In the genomic region with DNA sequence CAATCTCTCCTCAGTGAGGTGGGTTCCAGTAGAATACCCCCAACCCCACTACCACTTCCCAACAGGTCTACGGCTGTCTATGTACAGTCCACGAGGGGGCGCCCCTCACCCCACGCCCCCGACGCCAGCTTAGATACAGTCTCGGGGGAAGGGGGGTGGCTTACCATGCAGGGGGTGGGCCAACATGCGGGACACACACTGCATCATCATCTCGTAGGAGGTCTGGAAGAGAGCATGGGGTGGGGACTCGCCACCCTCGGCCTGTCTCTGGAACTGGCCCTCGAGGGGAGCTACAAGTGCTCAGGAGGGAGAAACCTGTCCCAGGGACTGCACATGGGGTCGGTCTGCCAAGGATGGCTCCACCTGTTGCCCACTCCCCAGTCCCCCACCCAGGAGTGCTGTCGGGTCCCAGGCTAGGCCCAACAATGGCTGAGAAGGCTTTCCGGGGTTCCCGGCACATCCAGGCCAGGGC, we compare ENCODE assay signal across 11 cellular contexts. TPM values are rescaled to one million over a fixed set of nuclear protein-coding genes. Genes with fewer than 3 reads are reported as not detected.
DNase-seq lines count a peak whose midpoint lies in the region; ATAC-seq and TF ChIP-seq lines count a peak whose summit lies in the region.
"Had no signal": no experiment of that assay in that cellular context is flagged by ENCODE, and none has a peak within 500 bp of the region (broad histone marks: within the 10 kb centered on the region; RNA-seq: fewer than 3 reads in every experiment).

No MANE protein-coding gene starts in this region.

- H3F3A ChIP-seq in SK-N-SH (replicated peaks; ENCODE audit: insufficient read depth), result no peaks in the 10 kb centered on the region

- POLR2A ChIA-PET in SK-N-SH (lab: Yijun Ruan, JAX), result no interaction called here

- TF ChIP-seq CTCF in SK-N-SH (IDR thresholded peaks at IDR 0.05) (peak; percentile 41), foreskin fibroblast (IDR thresholded peaks at IDR 0.05; ENCODE audit: low read depth, low read length) (peak; percentile 26)

- TF ChIP-seq EP300 in SK-N-SH (IDR thresholded peaks at IDR 0.05; ENCODE audit: borderline replicate concordance in 1 of 2, low read depth in 1 of 2, low read length in 1 of 2), result no peak

- H3K79me2 ChIP-seq in SK-N-SH (ENCODE audit: insufficient read depth), result peaks cover 38% of the 10 kb centered on the region

- H3K4me1 Mint-ChIP-seq in stimulated activated naive CD8-positive, alpha-beta T cell treated with anti-CD3 and anti-CD28 coated beads, Interleukin-15, amount 100 ng/mL, for 72 hours, result peaks cover 30% of the 10 kb centered on the region

- H3K9me3 ChIP-seq in SK-N-SH, result no peaks in the 10 kb centered on the region
- H3K9me3 ChIP-seq: BLaER1 treated with 17β-estradiol and CSF1 and Interleukin-3, amounts not matched to agents 10 nM and 100 nM had no signal

- H3K4me2 ChIP-seq in SK-N-SH, result no peak overlapping the region
- H3K4me2 ChIP-seq: BLaER1 treated with 17β-estradiol and CSF1 and Interleukin-3, amounts not matched to agents 10 nM and 100 nM had no signal

- peaks cover 45 to 61% of the 10 kb centered on the region in 2 experiments for H3K36me3 ChIP-seq in SK-N-SH (replicated peaks in 1 of 2; ENCODE audit: control insufficient read depth in 1 of 2, insufficient read depth in 2 of 2, low read length in 1 of 2)

- no peaks in the 10 kb centered on the region for H3K9me3 Mint-ChIP-seq in stimulated activated naive CD8-positive, alpha-beta T cell treated with anti-CD3 and anti-CD28 coated beads, Interleukin-15, amount 100 ng/mL, for 72 hours

- no peaks in the 10 kb centered on the region for H3K27me3 Mint-ChIP-seq in stimulated activated naive CD8-positive, alpha-beta T cell treated with anti-CD3 and anti-CD28 coated beads, Interleukin-15, amount 100 ng/mL, for 72 hours
- H3K27me3 Mint-ChIP-seq: activated naive CD8-positive, alpha-beta T cell had no signal

- DNase-seq in NCI-H2227 (lab: John Stamatoyannopoulos, UW; ENCODE audit: unreplicated experiment), result peak; percentile 35
- no peak for DNase-seq in NCI-H2227 treated with DMSO at 0.1 percent for 48 hours (lab: John Stamatoyannopoulos, UW)
- no peak for DNase-seq in SK-N-SH
- no peak for DNase-seq in foreskin fibroblast
- no peak for DNase-seq in stimulated activated naive CD8-positive, alpha-beta T cell treated with anti-CD3 and anti-CD28 coated beads, Interleukin-15, amount 100 ng/mL, for 72 hours
- DNase-seq in medulla oblongata (ENCODE audit: extremely low spot score), result no peak
- DNase-seq in superior temporal gyrus (ENCODE audit: extremely low spot score), result no peak
- DNase-seq: SHP77 treated with DMSO at 0.1 percent for 48 hours had no signal

- no peaks in the 10 kb centered on the region for H3K9me2 ChIP-seq in SK-N-SH

- 86% methylated on average over 11 of the region's 16 CpGs for WGBS in SK-N-SH (ENCODE audit: low lambda C conversion rate)

- TF ChIP-seq RAD21 in SK-N-SH (IDR thresholded peaks at IDR 0.05; ENCODE audit: low read length), result no peak

- H3K4me3 ChIP-seq in SK-N-SH (ENCODE audit: low read depth in 2 of 2, low read length in 1 of 2) (no peak overlapping the region; a peak in 1 of 4 replicates), foreskin fibroblast (ENCODE audit: low read depth in 1 of 2, low read length in 2 of 2) (no peak overlapping the region)
- H3K4me3 ChIP-seq: BLaER1 treated with 17β-estradiol and CSF1 and Interleukin-3, amounts not matched to agents 10 nM and 100 nM had no signal

- ATAC-seq in stimulated activated naive CD8-positive, alpha-beta T cell treated with anti-CD3 and anti-CD28 coated beads, Interleukin-15, amount 100 ng/mL, for 72 hours, result peak; percentile 27
- no peak for ATAC-seq in HG02970 (IDR thresholded peaks at IDR 0.05; ENCODE audit: low FRiP score, unreplicated experiment)

- no peak overlapping the region for H3K9ac ChIP-seq in SK-N-SH

- no peak overlapping the region for H3K4me3 Mint-ChIP-seq in stimulated activated naive CD8-positive, alpha-beta T cell treated with anti-CD3 and anti-CD28 coated beads, Interleukin-15, amount 100 ng/mL, for 72 hours
- H3K4me3 Mint-ChIP-seq: activated naive CD8-positive, alpha-beta T cell had no signal

- CTCF ChIA-PET in SK-N-SH (lab: Yijun Ruan, JAX), result interaction anchor here (0.8 to 7.7 kb wide), 5 partner anchors 13 to 233 kb away, joined by 4 to 46 read pairs (median 5); a partner anchor contains a TSS

- H4K20me1 ChIP-seq in SK-N-SH (ENCODE audit: insufficient read depth), result peaks cover 59% of the 10 kb centered on the region

- peak overlapping the region in 1 of 2 donors; percentile 45 for H3K27ac Mint-ChIP-seq in stimulated activated naive CD8-positive, alpha-beta T cell treated with anti-CD3 and anti-CD28 coated beads, Interleukin-15, amount 100 ng/mL, for 72 hours
- H3K27ac Mint-ChIP-seq: activated naive CD8-positive, alpha-beta T cell had no signal

- peaks cover 3 to 4% of the 10 kb centered on the region in 2 experiments; a peak in 1 of 4 replicates for H3K4me1 ChIP-seq in SK-N-SH (ENCODE audit: control insufficient read depth in 1 of 2, insufficient read depth in 2 of 2, low read depth in 1 of 2, low read length in 1 of 2)

- H2AFZ ChIP-seq in SK-N-SH (ENCODE audit: low read depth), result no peak overlapping the region

- H3K27me3 ChIP-seq in SK-N-SH (ENCODE audit: insufficient read depth), result no peaks in the 10 kb centered on the region
- H3K27me3 ChIP-seq: BLaER1 treated with 17β-estradiol and CSF1 and Interleukin-3, amounts not matched to agents 10 nM and 100 nM had no signal

- H3K27ac ChIP-seq in SK-N-SH (ENCODE audit: low read depth in 2 of 2, low read length in 1 of 2), result no peak overlapping the region

TF ChIP-seq in SK-N-SH, 30 proteins besides CTCF, POLR2A, EP300 and RAD21:
- TF ChIP-seq TAF1 (IDR thresholded peaks at IDR 0.05; ENCODE audit: borderline replicate concordance, low read depth, low read length), result no peak
- TF ChIP-seq FOXJ3 (CRISPR knock-in tag; IDR thresholded peaks at IDR 0.05), result no peak
- no peak for TF ChIP-seq MXI1 (IDR thresholded peaks at IDR 0.05; ENCODE audit: low read depth, low read length)

RNA-seq across cellular contexts. Expression of a gene that starts 8.5 kb away (rescaled TPM):
- polyA plus RNA-seq in SK-N-SH (2012; rRNA removed), result 137 and 151 TPM in 2 replicates
- 105 and 130 TPM in 2 replicates for polyA plus RNA-seq in SK-N-SH (2012; cell fraction: cytosol; rRNA removed)
- polyA plus RNA-seq in SK-N-SH (2012; cell fraction: nucleus; rRNA removed), result 211 and 216 TPM in 2 replicates

RNA-seq across cellular contexts. Expression of a gene that starts 23.0 kb away (rescaled TPM):
- polyA plus RNA-seq in SK-N-SH (2012; rRNA removed), result 0.02 TPM in 1 of 2 replicates, not detected in the other
- not detected in 2 replicates for polyA plus RNA-seq in SK-N-SH (2012; cell fraction: cytosol; rRNA removed)
- 0.15 and 0.17 TPM in 2 replicates for polyA plus RNA-seq in SK-N-SH (2012; cell fraction: nucleus; rRNA removed)

RNA-seq across cellular contexts. Expression of a gene that starts 27.9 kb away (rescaled TPM):
- not detected in 2 replicates for polyA plus RNA-seq in SK-N-SH (2012; rRNA removed)
- 0.01 TPM in 1 of 2 replicates, not detected in the other for polyA plus RNA-seq in SK-N-SH (2012; cell fraction: cytosol; rRNA removed)
- 0.13 and 0.16 TPM in 2 replicates for polyA plus RNA-seq in SK-N-SH (2012; cell fraction: nucleus; rRNA removed)
